33 cellular contexts compared by ENCODE assay signal in genomic region chr6:114323784-114324183, GRCh38. TPM values are rescaled to one million over a fixed set of nuclear protein-coding genes. Genes with fewer than 3 reads are reported as not detected.
"Had no signal": no experiment of that assay in that cellular context is flagged by ENCODE, and none has a peak within 500 bp of the region (broad histone marks: within the 10 kb centered on the region; RNA-seq: fewer than 3 reads in every experiment).

No MANE protein-coding gene starts in this region.

- H3K9me3 ChIP-seq: SJCRH30, SK-N-SH had no signal

- H3K4me1 ChIP-seq: SJCRH30 had no signal

- H3K9me3 Mint-ChIP-seq: activated CD4-positive, alpha-beta memory T cell treated with anti-CD3 and anti-CD28 coated beads, Interleukin-2, amount 10 ng/mL, durations not matched to agents 7 days and 5 days; activated naive CD4-positive, alpha-beta T cell treated with anti-CD3 and anti-CD28 coated beads for 36 hours; activated T-helper 17 cell treated with anti-CD3 and anti-CD28 coated beads, Interleukin-2, amount 50 U/mL, for 72 hours had no signal

- H3K36me3 ChIP-seq: brain microvascular endothelial cell, cardiac muscle cell, SJCRH30 had no signal

- H3K4me1 Mint-ChIP-seq: activated CD4-positive, alpha-beta memory T cell treated with anti-CD3 and anti-CD28 coated beads, Interleukin-2, amount 10 ng/mL, durations not matched to agents 7 days and 5 days; activated CD4-positive, alpha-beta T cell treated with anti-CD3 and anti-CD28 coated beads for 36 hours; activated T-helper 17 cell treated with anti-CD3 and anti-CD28 coated beads, Interleukin-2, amount 50 U/mL, for 72 hours had no signal

- H3K9ac ChIP-seq: SK-N-SH had no signal

- H3K4me3 Mint-ChIP-seq: activated CD4-positive, alpha-beta memory T cell treated with anti-CD3 and anti-CD28 coated beads, Interleukin-2, amount 10 ng/mL, durations not matched to agents 7 days and 5 days; activated CD4-positive, alpha-beta T cell treated with anti-CD3 and anti-CD28 coated beads for 36 hours; activated naive CD4-positive, alpha-beta T cell treated with anti-CD3 and anti-CD28 coated beads for 36 hours; activated naive CD8-positive, alpha-beta T cell; activated T-helper 17 cell treated with anti-CD3 and anti-CD28 coated beads, Interleukin-2, amount 50 U/mL, for 72 hours had no signal

- H3K36me3 Mint-ChIP-seq: activated naive CD8-positive, alpha-beta T cell had no signal

- H3K27me3 Mint-ChIP-seq: activated CD4-positive, alpha-beta memory T cell treated with anti-CD3 and anti-CD28 coated beads, Interleukin-2, amount 10 ng/mL, durations not matched to agents 7 days and 5 days; activated naive CD8-positive, alpha-beta T cell had no signal

- H3K27me3 ChIP-seq: brain microvascular endothelial cell, cardiac muscle cell, SJCRH30 had no signal

- DNase-seq: activated CD4-positive, alpha-beta memory T cell treated with anti-CD3 and anti-CD28 coated beads, Interleukin-2, amount 10 ng/mL, durations not matched to agents 7 days and 5 days; activated CD4-positive, alpha-beta T cell treated with anti-CD3 and anti-CD28 coated beads for 36 hours; activated CD4-positive, alpha-beta T cell treated with anti-CD3 and anti-CD28 coated beads, Interleukin-2, amount 50 U/mL, for 1 hour; activated gamma-delta T cell; activated naive CD4-positive, alpha-beta T cell treated with anti-CD3 and anti-CD28 coated beads for 36 hours; activated T-cell treated with anti-CD3 and anti-CD28 coated beads for 4 hours; activated T-cell treated with anti-CD3 and anti-CD28 coated beads, Interleukin-2, amount 50 U/mL, for 48 hours; brain microvascular endothelial cell; cerebellar nuclear complex; NCI-H1092; NCI-H1417 treated with DMSO at 0.1 percent for 48 hours; NCI-H1694; NCI-H2029; NCI-H2107; NCI-H2171 treated with DMSO at 0.1 percent for 48 hours; NCI-H226; NCI-H526 treated with DMSO at 0.1 percent for 48 hours; NCI-H82; OCI-M1; Right ventricle myocardium superior; SJCRH30; SK-N-SH; T-helper 1 cell had no signal

- H3K27ac Mint-ChIP-seq: activated CD4-positive, alpha-beta memory T cell treated with anti-CD3 and anti-CD28 coated beads, Interleukin-2, amount 10 ng/mL, durations not matched to agents 7 days and 5 days; activated CD4-positive, alpha-beta T cell treated with anti-CD3 and anti-CD28 coated beads for 36 hours; activated naive CD4-positive, alpha-beta T cell treated with anti-CD3 and anti-CD28 coated beads for 36 hours; activated naive CD8-positive, alpha-beta T cell; activated T-helper 17 cell treated with anti-CD3 and anti-CD28 coated beads, Interleukin-2, amount 50 U/mL, for 72 hours had no signal

- ATAC-seq: activated CD4-positive, alpha-beta T cell treated with anti-CD3 and anti-CD28 coated beads for 36 hours; activated T-helper 17 cell treated with anti-CD3 and anti-CD28 coated beads, Interleukin-2, amount 50 U/mL, for 72 hours; Panc1 had no signal

- H3K4me3 ChIP-seq: cardiac muscle cell, SJCRH30 had no signal

- H3K27ac ChIP-seq: brain microvascular endothelial cell, cardiac muscle cell, RWPE1, SJCRH30, VCaP had no signal

RNA-seq across cellular contexts. Expression of gene HS3ST5, which starts 19.0 kb away (rescaled TPM):
- total RNA-seq: activated CD4-positive, alpha-beta memory T cell treated with anti-CD3 and anti-CD28 coated beads, Interleukin-2, amount 10 ng/mL, durations not matched to agents 7 days and 5 days; activated CD4-positive, alpha-beta T cell treated with anti-CD3 and anti-CD28 coated beads for 36 hours; activated CD8-positive, alpha-beta memory T cell treated with anti-CD3 and anti-CD28 coated beads for 36 hours; activated naive CD4-positive, alpha-beta T cell treated with anti-CD3 and anti-CD28 coated beads for 36 hours; activated T-helper 17 cell treated with anti-CD3 and anti-CD28 coated beads, Interleukin-2, amount 50 U/mL, for 72 hours; MCF 10A; NCI-H460; Right ventricle myocardium superior; T-helper 2 cell treated with Interferon-gamma antibody and Interleukin-4, amounts not matched to agents 100 ng/mL and 5 ng/mL, for 36 hours had no signal
